8 cellular contexts compared by ENCODE assay signal in genomic region chr4:76949293-76950051, GRCh38. TPM values are rescaled to one million over a fixed set of nuclear protein-coding genes. Genes with fewer than 3 reads are reported as not detected.
A peak's percentile ranks its signal among the peaks of the same experiment; 100 is the strongest.
DNase-seq lines count a peak whose midpoint lies in the region; ATAC-seq and TF ChIP-seq lines count a peak whose summit lies in the region.

Gene SEPTIN11 (plus strand): TSS chr4:76949752. CDS start chr4:76949904, 152 bp downstream.

- ATAC-seq in CD8-positive, alpha-beta T cell = peak; percentile 74
- ATAC-seq in GM19467 (IDR thresholded peaks at IDR 0.05; ENCODE audit: unreplicated experiment) = peak; percentile 70

- H3K9me3 ChIP-seq in CD8-positive, alpha-beta T cell (ENCODE audit: low read length) = no peaks in the 10 kb centered on the region

- H3K9me3 Mint-ChIP-seq in CD8-positive, alpha-beta T cell = no peaks in the 10 kb centered on the region

- H3K36me3 ChIP-seq in CD8-positive, alpha-beta T cell (ENCODE audit: insufficient read depth, low read length) = no peaks in the 10 kb centered on the region

- peak within 1 kb of the TSS; percentile 77 for H3K27ac Mint-ChIP-seq in CD8-positive, alpha-beta T cell

- peaks cover 15% of the 10 kb centered on the region for H3K4me1 ChIP-seq in CD8-positive, alpha-beta T cell (ENCODE audit: insufficient read depth, low read length)

- no peaks in the 10 kb centered on the region for H3K27me3 Mint-ChIP-seq in CD8-positive, alpha-beta T cell (ENCODE audit: low read depth)

- H3K27ac ChIP-seq in CD8-positive, alpha-beta T cell (ENCODE audit: low read depth, low read length) = peak within 1 kb of the TSS; percentile 56

- TF ChIP-seq CTCF in CD8-positive, alpha-beta T cell (IDR thresholded peaks at IDR 0.05) = no peak

- CTCF ChIA-PET in CD8-positive, alpha-beta T cell (lab: Charles Lee) = interaction anchor here (1.3 to 5.7 kb wide), 5 partner anchors 11 to 209 kb away, joined by 3 to 24 read pairs (median 8); no protein-coding TSS in a partner anchor

- intact Hi-C loops in CD8-positive, alpha-beta T cell (cut with DNase I, micrococcal nuclease) = loop anchor here (1.0 to 10.0 kb wide), 13 partner anchors 40 to 1435 kb away; partner anchors contain the start of genes CCNG2 (in 2 of the 2), NUP54 (in 1 of the 2), RCHY1 (in 1 of the 2) and THAP6 (in 1 of the 2)

- peak; percentile 74 to 87 (median 83) for DNase-seq in CD8-positive, alpha-beta T cell
- peak; percentile 90 for DNase-seq in HPDE6-E6E7 (ENCODE audit: extremely low spot score)
- peak; percentile 8 for DNase-seq in NK-92 (lab: John Stamatoyannopoulos, UW; ENCODE audit: unreplicated experiment)
- peak; percentile 92 for DNase-seq in activated CD8-positive, alpha-beta memory T cell treated with anti-CD3 and anti-CD28 coated beads for 24 hours
- DNase-seq in effector CD4-positive, alpha-beta T cell = peak; percentile 77
- peak; percentile 92 for DNase-seq in medulla oblongata (ENCODE audit: extremely low spot score)
- peak; percentile 43 to 67 (median 54) for DNase-seq in stimulated activated CD4-positive, alpha-beta T cell treated with anti-CD3 and anti-CD28 coated beads, TNF-alpha, amount 100 ng/mL, for 48 hours (ENCODE audit: low read depth in 3 of 3)

- peaks cover 24% of the 10 kb centered on the region for H3K4me1 Mint-ChIP-seq in CD8-positive, alpha-beta T cell (ENCODE audit: low read depth)

- peak within 1 kb of the TSS; percentile 92 for H3K4me3 Mint-ChIP-seq in CD8-positive, alpha-beta T cell

- no peaks in the 10 kb centered on the region for H3K27me3 ChIP-seq in CD8-positive, alpha-beta T cell (ENCODE audit: insufficient read depth, low read length)

- POLR2A ChIA-PET in CD8-positive, alpha-beta T cell (lab: Charles Lee) = interaction anchor here (0.5 to 2.8 kb wide), 5 partner anchors 28 to 94 kb away, joined by 3 to 10 read pairs (median 3); no protein-coding TSS in a partner anchor

- H3K4me3 ChIP-seq in CD8-positive, alpha-beta T cell (ENCODE audit: low read depth, low read length) = peak within 1 kb of the TSS; percentile 89

- no peaks in the 10 kb centered on the region for H3K36me3 Mint-ChIP-seq in CD8-positive, alpha-beta T cell

RNA-seq across cellular contexts. Expression of gene SEPTIN11, which starts in this region (rescaled TPM):
- total RNA-seq in CD8-positive, alpha-beta T cell = 10 to 100 TPM; 12.3 to 13.1 TPM

Comparison
In these comparisons a context has a peak if more than half of its experiments do, and no peak if none do; other contexts are left out.
1. Peak in every context shown above with its lines: DNase-seq, ATAC-seq, H3K4me3 ChIP-seq and H3K27ac ChIP-seq.
2. DNase-seq: peak in every context shown above with its lines; median percentile 92 in activated CD8-positive, alpha-beta memory T cell treated with anti-CD3 and anti-CD28 coated beads for 24 hours; 92 in medulla oblongata; 90 in HPDE6-E6E7; 83 in CD8-positive, alpha-beta T cell; 77 in effector CD4-positive, alpha-beta T cell; 54 in stimulated activated CD4-positive, alpha-beta T cell treated with anti-CD3 and anti-CD28 coated beads, TNF-alpha, amount 100 ng/mL, for 48 hours; 8 in NK-92.